ENCODE assay signal across 1 cellular context in genomic region chr20:4604580-4604979, GRCh38.
TF ChIP-seq lines count a peak whose summit lies in the region.

No MANE protein-coding gene starts in this region.

TF ChIP-seq in HEK293, 187 proteins besides CTCF, POLR2A, EP300 and RAD21 (continued from another document):
- TF ChIP-seq ZNF521 (tag by site-specific recombination; IDR thresholded peaks at IDR 0.05) (no peak), AEBP2 (tag by site-specific recombination; IDR thresholded peaks at IDR 0.05; ENCODE audit: borderline replicate concordance) (no peak), ZNF112 (tag by site-specific recombination; IDR thresholded peaks at IDR 0.05) (no peak)
TF ChIP-seq in HEK293: peak in this region for 4.
